In the genomic region with DNA sequence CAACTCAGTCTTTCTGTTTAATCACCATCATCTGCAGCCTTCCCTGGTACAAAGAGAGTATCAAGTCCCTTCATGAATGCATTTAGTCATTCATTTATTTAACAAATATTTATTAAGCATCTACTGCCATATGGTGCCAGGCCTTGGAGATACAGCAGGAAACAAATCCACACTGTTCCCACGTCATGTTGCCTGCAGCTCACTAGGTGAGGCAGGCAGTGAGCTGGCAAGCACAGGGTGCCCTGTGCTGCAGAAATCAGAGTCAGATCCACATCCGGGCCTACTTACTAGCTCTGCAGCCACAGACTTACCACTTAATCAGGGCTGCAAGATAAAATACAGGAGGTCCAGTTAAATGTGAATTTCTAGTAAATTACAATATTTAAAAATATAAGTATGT, we compare ENCODE assay signal across 19 cellular contexts. TPM values are rescaled to one million over a fixed set of nuclear protein-coding genes. Genes with fewer than 3 reads are reported as not detected.
DNase-seq lines count a peak whose midpoint lies in the region; TF ChIP-seq lines count a peak whose summit lies in the region.
"Had no signal": no experiment of that assay in that cellular context is flagged by ENCODE, and none has a peak within 500 bp of the region (broad histone marks: within the 10 kb centered on the region; RNA-seq: fewer than 3 reads in every experiment).

No MANE protein-coding gene starts in this region.

- peak overlapping the region; percentile 76 for H2BK12ac ChIP-seq in trophoblast cell (ENCODE audit: low read length)

- WGBS in trophoblast cell (ENCODE audit: extremely low coverage, insufficient coverage, insufficient read length), result no CpG with 5 or more reads among the region's 2 CpGs

- H3K27ac ChIP-seq in trophoblast cell (ENCODE audit: low read depth, low read length), result peak overlapping the region; percentile 62
- H3K27ac ChIP-seq: coronary artery, sigmoid colon, stomach, transverse colon, VCaP had no signal

- H3K4me1 Mint-ChIP-seq in brain, result peaks cover 56% of the 10 kb centered on the region
- H3K4me1 Mint-ChIP-seq: IgD-negative memory B cell, natural killer cell had no signal

- H3K27me3 Mint-ChIP-seq in brain, result peaks cover 9% of the 10 kb centered on the region

- peaks cover 0 to 7% (median 0%) of the 10 kb centered on the region in 5 experiments for H3K9me3 Mint-ChIP-seq in brain

- no peak overlapping the region for H3K4me3 ChIP-seq in trophoblast cell (ENCODE audit: low read depth, low read length)
- H3K4me3 ChIP-seq: coronary artery, sigmoid colon, stomach, transverse colon had no signal

- no peak overlapping the region for H4K12ac ChIP-seq in trophoblast cell (ENCODE audit: low read depth, low read length)

- H3K36me3 ChIP-seq in trophoblast cell (ENCODE audit: control insufficient read depth in 1 of 2, insufficient read depth in 2 of 2, low read length in 2 of 2), result no peaks in the 10 kb centered on the region
- H3K36me3 ChIP-seq: sigmoid colon, stomach, transverse colon had no signal

- H3K36me3 Mint-ChIP-seq in brain, result no peaks in the 10 kb centered on the region
- H3K36me3 Mint-ChIP-seq: natural killer cell had no signal

- H2BK5ac ChIP-seq in trophoblast cell (ENCODE audit: low read depth, low read length, poor library complexity), result no peak overlapping the region

- H3K14ac ChIP-seq in trophoblast cell (ENCODE audit: low read length), result peak overlapping the region; percentile 24

- H3K27me3 ChIP-seq in trophoblast cell (ENCODE audit: insufficient read depth, low read length), result no peaks in the 10 kb centered on the region
- H3K27me3 ChIP-seq: sigmoid colon, stomach, transverse colon had no signal

- peaks cover 29 to 36% of the 10 kb centered on the region in 2 experiments for H3K4me1 ChIP-seq in trophoblast cell (ENCODE audit: control insufficient read depth in 1 of 2, insufficient read depth in 2 of 2, low read length in 2 of 2)
- H3K4me1 ChIP-seq: sigmoid colon, stomach, transverse colon had no signal

- peak overlapping the region; percentile 34 for H2BK120ac ChIP-seq in trophoblast cell (ENCODE audit: insufficient read depth, low read length, poor library complexity)

- H2AFZ ChIP-seq in trophoblast cell (ENCODE audit: insufficient read depth, low read length, poor library complexity), result no peak overlapping the region

- H3K4me3 Mint-ChIP-seq in brain, result peak overlapping the region in 2 of 5 experiments; percentile 28 to 37
- H3K4me3 Mint-ChIP-seq: activated T-cell treated with anti-CD3 and anti-CD28 coated beads, Interleukin-2, amount 50 U/mL, for 4 hours; IgD-negative memory B cell; natural killer cell had no signal

- H3K27ac Mint-ChIP-seq in brain, result peak overlapping the region in 3 of 5 experiments; percentile 98 to 100 (median 98)
- H3K27ac Mint-ChIP-seq: natural killer cell had no signal

- H2AK5ac ChIP-seq in trophoblast cell (ENCODE audit: low read length), result no peak overlapping the region

- H3K18ac ChIP-seq in trophoblast cell (ENCODE audit: low read length), result no peak overlapping the region

- DNase-seq in NCI-H1694 (lab: John Stamatoyannopoulos, UW) (peak; percentile 76), head of caudate nucleus (peak in 37 of 42 donors; percentile 16 to 81 (median 49)), trophoblast cell (no peak), NOMO-1 (lab: John Stamatoyannopoulos, UW; ENCODE audit: unreplicated experiment in 2 of 2) (no peak)
- DNase-seq in activated CD4-positive, alpha-beta T cell treated with anti-CD3 and anti-CD28 coated beads, Interleukin-2, amount 50 U/mL, for 1 hour, result no peak
- no peak for DNase-seq in stimulated activated CD4-positive, alpha-beta T cell treated with anti-CD3 and anti-CD28 coated beads, Interleukin-2, amount 100 ng/mL, for 48 hours
- DNase-seq: activated CD4-positive, alpha-beta T cell treated with anti-CD3 and anti-CD28 coated beads for 48 hours; activated T-cell treated with anti-CD3 and anti-CD28 coated beads, Interleukin-2, amount 50 U/mL, for 4 hours; natural killer cell; NCI-H1105 treated with DMSO at 0.1 percent for 48 hours; NCI-H2081 treated with DMSO at 0.1 percent for 48 hours; sigmoid colon; stomach; transverse colon had no signal

- peak overlapping the region; percentile 32 for H3K4me2 ChIP-seq in trophoblast cell (ENCODE audit: low read length)

- H3K79me1 ChIP-seq in trophoblast cell (ENCODE audit: low read length), result peaks cover 22% of the 10 kb centered on the region

- peaks cover 2% of the 10 kb centered on the region for H3K79me2 ChIP-seq in trophoblast cell (ENCODE audit: control insufficient read depth, insufficient read depth, low read length, poor library complexity)

- peak overlapping the region; percentile 28 for H3K9ac ChIP-seq in trophoblast cell (ENCODE audit: low read length)

- no peak overlapping the region for H3K4ac ChIP-seq in trophoblast cell (ENCODE audit: low read depth, low read length)

- no peak for TF ChIP-seq CTCF in brain (conservative IDR thresholded peaks at IDR 0.05)

- H4K8ac ChIP-seq in trophoblast cell (ENCODE audit: low read depth, low read length), result no peak overlapping the region

- H4K91ac ChIP-seq in trophoblast cell (ENCODE audit: low read depth, low read length), result peak overlapping the region; percentile 56

- intact Hi-C loops in head of caudate nucleus (cut with DNase I), result no loop called here

- H3K23ac ChIP-seq in trophoblast cell (ENCODE audit: low read length), result no peak overlapping the region

- H3K9me3 ChIP-seq in trophoblast cell (ENCODE audit: insufficient read depth, low read depth, low read length), result peaks cover 4% of the 10 kb centered on the region
- H3K9me3 ChIP-seq: transverse colon had no signal

RNA-seq across cellular contexts. Expression of a gene that starts 38.5 kb away (rescaled TPM):
- polyA plus RNA-seq in brain (ENCODE audit: insufficient read depth, low read depth, low replicate concordance), result not detected
- not detected in 2 replicates for polyA plus RNA-seq in trophoblast cell (2013)
- polyA plus RNA-seq: fibroblast of lung, IgD-negative memory B cell, sigmoid colon, stomach had no signal

Comparison
In these comparisons a context has a peak if more than half of its experiments do, and no peak if none do; other contexts are left out.
1. DNase-seq: peak in NCI-H1694 (single experiment) and head of caudate nucleus (37 of 42); none in trophoblast cell (0 of 2), activated CD4-positive, alpha-beta T cell treated with anti-CD3 and anti-CD28 coated beads, Interleukin-2, amount 50 U/mL, for 1 hour (single experiment), stimulated activated CD4-positive, alpha-beta T cell treated with anti-CD3 and anti-CD28 coated beads, Interleukin-2, amount 100 ng/mL, for 48 hours (0 of 2) and NOMO-1 (0 of 2).